1 cellular context compared by ENCODE assay signal in genomic region chrX:1440506-1440905, GRCh38.
TF ChIP-seq lines count a peak whose summit lies in the region.

No MANE protein-coding gene starts in this region.

TF ChIP-seq in HepG2, 621 proteins besides CTCF, POLR2A, EP300 and RAD21:
- TF ChIP-seq JUND (CRISPR knock-in tag; IDR thresholded peaks at IDR 0.05) = no peak
- no peak for TF ChIP-seq MLLT10 (CRISPR knock-in tag; IDR thresholded peaks at IDR 0.05)
- TF ChIP-seq ATF6 (CRISPR knock-in tag; conservative IDR thresholded peaks at IDR 0.05) = no peak
- no peak for TF ChIP-seq KDM6A (CRISPR knock-in tag; IDR thresholded peaks at IDR 0.05; ENCODE audit: low read depth)
- no peak for TF ChIP-seq MTF1 (CRISPR knock-in tag; IDR thresholded peaks at IDR 0.05)
- TF ChIP-seq FOSL1 (CRISPR knock-in tag; IDR thresholded peaks at IDR 0.05; ENCODE audit: borderline replicate concordance) = no peak
- no peak for TF ChIP-seq YY1 (IDR thresholded peaks at IDR 0.05; ENCODE audit: insufficient read depth, insufficient replicate concordance, low read depth, low read length)
- no peak for TF ChIP-seq CBFB (CRISPR knock-in tag; IDR thresholded peaks at IDR 0.05)
- no peak for TF ChIP-seq NCOA2 (CRISPR knock-in tag; IDR thresholded peaks at IDR 0.05)
- no peak for TF ChIP-seq ZEB1 (IDR thresholded peaks at IDR 0.05; ENCODE audit: insufficient replicate concordance, low read depth)
- no peak for TF ChIP-seq GLMP (CRISPR knock-in tag; IDR thresholded peaks at IDR 0.05; ENCODE audit: borderline replicate concordance)
- TF ChIP-seq FOXK1 (CRISPR knock-in tag; IDR thresholded peaks at IDR 0.05; ENCODE audit: borderline replicate concordance, low read depth) = no peak
- TF ChIP-seq SMAD1 (CRISPR knock-in tag; IDR thresholded peaks at IDR 0.05; ENCODE audit: borderline replicate concordance, low read depth) = no peak
- TF ChIP-seq ZNF740 (CRISPR knock-in tag; IDR thresholded peaks at IDR 0.05) = no peak
